Comparison of ENCODE assay signal across 8 cellular contexts in the genomic region with DNA sequence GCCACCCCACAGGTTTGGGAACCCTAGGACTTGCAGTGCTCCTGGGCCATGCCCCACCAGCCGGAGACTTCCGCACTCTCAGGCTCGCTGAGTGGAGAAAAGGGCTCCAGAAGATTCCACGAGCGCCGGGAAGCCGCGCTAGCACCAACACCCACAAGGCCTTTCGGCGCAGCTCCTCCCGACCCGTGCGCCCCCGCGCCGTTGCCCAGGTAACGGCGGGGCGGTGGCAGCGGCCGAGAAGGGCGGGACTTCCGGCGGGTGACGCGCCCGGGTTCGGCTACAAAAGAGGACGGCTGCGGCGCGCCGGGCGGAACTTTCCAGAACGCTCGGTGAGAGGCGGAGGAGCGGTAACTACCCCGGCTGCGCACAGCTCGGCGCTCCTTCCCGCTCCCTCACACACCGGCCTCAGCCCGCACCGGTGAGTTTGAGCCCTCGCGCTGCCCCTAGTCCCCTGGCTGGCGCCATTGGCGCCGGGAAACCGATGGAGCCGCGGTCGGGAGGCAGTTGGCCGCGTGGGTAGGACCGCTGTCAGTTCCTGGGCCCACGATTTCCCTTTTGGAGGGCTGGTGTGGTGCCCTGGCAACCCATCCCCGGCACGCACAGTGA. TPM values are rescaled to one million over a fixed set of nuclear protein-coding genes. Genes with fewer than 3 reads are reported as not detected.
DNase-seq lines count a peak whose midpoint lies in the region; ATAC-seq and TF ChIP-seq lines count a peak whose summit lies in the region.

Gene DNAJA1, plus strand, starts transcription at position 308 of the 606 bp plus-strand sequence. CDS start 1,212 bp downstream, outside the sequence.

- intact Hi-C loops in esophagus squamous epithelium (cut with DNase I), result no loop called here

- H3K9me3 Mint-ChIP-seq in activated T-cell treated with anti-CD3 and anti-CD28 coated beads, Interleukin-2, amount 50 U/mL, for 72 hours, result no peaks in the 10 kb centered on the region
- no peaks in the 10 kb centered on the region for H3K9me3 Mint-ChIP-seq in naive B cell
- no peaks in the 10 kb centered on the region for H3K9me3 Mint-ChIP-seq in stimulated activated effector memory CD8-positive, alpha-beta T cell treated with anti-CD3 and anti-CD28 coated beads, Interleukin-12 subunit alpha, Interleukin-12 subunit beta, amount 100 ng/mL, for 72 hours

- in situ Hi-C loops in KBM-7 (cut with MboI; ENCODE audit: low pct_unique_long_range_greater_than_20kb, low sequenced_read_pairs), result no loop called here

- DNase-seq in DMS79 treated with DMSO at 0.1 percent for 48 hours (lab: John Stamatoyannopoulos, UW) (peak; percentile 85), KBM-7 (peak; percentile 96), Peyer's patch (peak; percentile 92 to 97 (median 97)), esophagus squamous epithelium (lab: John Stamatoyannopoulos, UW) (peak; percentile 57), naive B cell (peak; percentile 96)
- peak; percentile 94 to 98 for DNase-seq in activated T-cell treated with anti-CD3 and anti-CD28 coated beads, Interleukin-2, amount 50 U/mL, for 72 hours
- peak; percentile 98 to 99 for DNase-seq in stimulated activated effector memory CD8-positive, alpha-beta T cell treated with anti-CD3 and anti-CD28 coated beads, Interleukin-12 subunit alpha, Interleukin-12 subunit beta, amount 100 ng/mL, for 72 hours (ENCODE audit: low spot score in 2 of 2)

- H3K4me1 ChIP-seq in Peyer's patch (peaks cover 3 to 54% (median 17%) of the 10 kb centered on the region in 4 donors), esophagus squamous epithelium (peaks cover 19 to 70% (median 47%) of the 10 kb centered on the region in 3 donors)

- H3K9me3 ChIP-seq in Peyer's patch, result no peaks in the 10 kb centered on the region
- no peaks in the 10 kb centered on the region for H3K9me3 ChIP-seq in esophagus squamous epithelium

- H3K27ac ChIP-seq in Peyer's patch (peak within 1 kb of the TSS; percentile 98 to 100 (median 99)), esophagus squamous epithelium (peak within 1 kb of the TSS; percentile 96 to 100 (median 99))

- peak within 1 kb of the TSS; percentile 97 for H3K27ac Mint-ChIP-seq in activated T-cell treated with anti-CD3 and anti-CD28 coated beads, Interleukin-2, amount 50 U/mL, for 72 hours
- peak within 1 kb of the TSS; percentile 96 to 98 (median 97) for H3K27ac Mint-ChIP-seq in naive B cell
- H3K27ac Mint-ChIP-seq in stimulated activated effector memory CD8-positive, alpha-beta T cell treated with anti-CD3 and anti-CD28 coated beads, Interleukin-12 subunit alpha, Interleukin-12 subunit beta, amount 100 ng/mL, for 72 hours, result peak within 1 kb of the TSS; percentile 93

- H3K4me1 Mint-ChIP-seq in activated T-cell treated with anti-CD3 and anti-CD28 coated beads, Interleukin-2, amount 50 U/mL, for 72 hours (ENCODE audit: low read depth), result peaks cover 81% of the 10 kb centered on the region
- H3K4me1 Mint-ChIP-seq in naive B cell, result peaks cover 30 to 55% (median 50%) of the 10 kb centered on the region in 3 donors
- H3K4me1 Mint-ChIP-seq in stimulated activated effector memory CD8-positive, alpha-beta T cell treated with anti-CD3 and anti-CD28 coated beads, Interleukin-12 subunit alpha, Interleukin-12 subunit beta, amount 100 ng/mL, for 72 hours, result peaks cover 61% of the 10 kb centered on the region

- H3K27me3 ChIP-seq in Peyer's patch (no peaks in the 10 kb centered on the region), esophagus squamous epithelium (no peaks in the 10 kb centered on the region)

- no peaks in the 10 kb centered on the region for H3K27me3 Mint-ChIP-seq in activated T-cell treated with anti-CD3 and anti-CD28 coated beads, Interleukin-2, amount 50 U/mL, for 72 hours (ENCODE audit: low read depth)
- no peaks in the 10 kb centered on the region for H3K27me3 Mint-ChIP-seq in naive B cell

- H3K4me3 ChIP-seq in Peyer's patch (peak within 1 kb of the TSS; percentile 85 to 99 (median 96)), esophagus squamous epithelium (peak within 1 kb of the TSS; percentile 87 to 100 (median 96))

- ATAC-seq in GM21723 (IDR thresholded peaks at IDR 0.05; ENCODE audit: unreplicated experiment), result peak; percentile 92
- peak; percentile 82 to 84 for ATAC-seq in activated T-cell treated with anti-CD3 and anti-CD28 coated beads, Interleukin-2, amount 50 U/mL, for 72 hours (replicated peaks in 1 of 2)
- peak; percentile 83 to 85 for ATAC-seq in naive B cell (ENCODE audit: low read depth in 2 of 2)
- peak; percentile 90 for ATAC-seq in stimulated activated effector memory CD8-positive, alpha-beta T cell treated with anti-CD3 and anti-CD28 coated beads, Interleukin-12 subunit alpha, Interleukin-12 subunit beta, amount 100 ng/mL, for 72 hours

- TF ChIP-seq POLR2A in Peyer's patch (IDR thresholded peaks at IDR 0.05) (peak; percentile 97 to 99), esophagus squamous epithelium (IDR thresholded peaks at IDR 0.05) (peak in 3 of 4 donors; percentile 94 to 99 (median 98))

- H3K4me3 Mint-ChIP-seq in activated T-cell treated with anti-CD3 and anti-CD28 coated beads, Interleukin-2, amount 50 U/mL, for 72 hours, result peak within 1 kb of the TSS; percentile 91 to 94
- peak within 1 kb of the TSS; percentile 91 to 97 (median 95) for H3K4me3 Mint-ChIP-seq in naive B cell
- peak within 1 kb of the TSS; percentile 81 for H3K4me3 Mint-ChIP-seq in stimulated activated effector memory CD8-positive, alpha-beta T cell treated with anti-CD3 and anti-CD28 coated beads, Interleukin-12 subunit alpha, Interleukin-12 subunit beta, amount 100 ng/mL, for 72 hours

- peaks cover 15 to 56% of the 10 kb centered on the region in 2 donors for H3K36me3 Mint-ChIP-seq in activated T-cell treated with anti-CD3 and anti-CD28 coated beads, Interleukin-2, amount 50 U/mL, for 72 hours (ENCODE audit: insufficient read depth in 2 of 2)
- H3K36me3 Mint-ChIP-seq in naive B cell, result peaks cover 14 to 15% of the 10 kb centered on the region in 2 donors
- H3K36me3 Mint-ChIP-seq in stimulated activated effector memory CD8-positive, alpha-beta T cell treated with anti-CD3 and anti-CD28 coated beads, Interleukin-12 subunit alpha, Interleukin-12 subunit beta, amount 100 ng/mL, for 72 hours, result peaks cover 82% of the 10 kb centered on the region

- peaks cover 0 to 31% (median under 1%) of the 10 kb centered on the region in 3 donors for H3K36me3 ChIP-seq in Peyer's patch
- H3K36me3 ChIP-seq in esophagus squamous epithelium, result peaks cover 0 to 45% (median 0%) of the 10 kb centered on the region in 3 donors

- no peak for TF ChIP-seq CTCF in Peyer's patch (IDR thresholded peaks at IDR 0.05)
- TF ChIP-seq CTCF in esophagus squamous epithelium (IDR thresholded peaks at IDR 0.05), result no peak

- WGBS in esophagus squamous epithelium, 2 donors, result 0% methylated on average over 7 of the region's 61 CpGs; no CpG with 5 or more reads in 1 of the 2 donors

RNA-seq across cellular contexts. Expression of gene DNAJA1, which starts in this region (rescaled TPM):
- total RNA-seq in Peyer's patch (10 to 100 TPM; 13.9 to 47.7 (median 43.5) TPM), esophagus squamous epithelium (10 to 100 TPM; 44.4 to 79.5 (median 58.3) TPM)
- 100 to 1,000 TPM; 108 to 112 TPM for total RNA-seq in activated T-cell treated with anti-CD3 and anti-CD28 coated beads, Interleukin-2, amount 50 U/mL, for 72 hours
- polyA plus RNA-seq in naive B cell (ENCODE audit: low read depth in 6 of 6), result 100 to 1,000 TPM in 1 of 6 donors, 10 to 100 TPM in 5; 69.9 to 104 (median 86.7) TPM

Comparison
In these comparisons a context has a peak if more than half of its experiments do, and no peak if none do; other contexts are left out.
1. Peak in every context shown above with its lines: DNase-seq, ATAC-seq, H3K4me3 ChIP-seq and H3K27ac ChIP-seq.